27 cellular contexts compared by ENCODE assay signal in the genomic region with DNA sequence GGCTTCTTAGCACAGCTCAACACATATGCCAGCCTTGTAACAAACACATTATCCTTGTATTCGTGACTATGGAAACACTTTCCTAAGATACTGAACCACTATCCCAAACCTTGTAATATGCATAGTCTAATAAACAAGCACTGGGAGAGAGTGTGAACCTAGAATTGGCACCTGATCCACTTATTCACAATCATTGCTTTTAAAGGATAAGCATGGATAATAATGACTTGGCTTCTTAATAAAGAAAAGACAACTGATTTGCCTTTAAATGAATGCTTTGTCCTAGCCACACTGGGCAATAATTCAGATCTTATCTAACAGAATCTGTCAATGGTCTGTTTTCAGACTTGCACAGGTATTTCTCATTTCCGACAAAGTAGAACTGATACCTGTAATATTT. TPM values are rescaled to one million over a fixed set of nuclear protein-coding genes. Genes with fewer than 3 reads are reported as not detected.
DNase-seq lines count a peak whose midpoint lies in the region; ATAC-seq and TF ChIP-seq lines count a peak whose summit lies in the region.
"Had no signal": no experiment of that assay in that cellular context is flagged by ENCODE, and none has a peak within 500 bp of the region (broad histone marks: within the 10 kb centered on the region; RNA-seq: fewer than 3 reads in every experiment).

No MANE protein-coding gene starts in this region.

- H3K9me3 Mint-ChIP-seq in activated T-cell treated with anti-CD3 and anti-CD28 coated beads, Interleukin-2, amount 50 U/mL, for 72 hours: no peaks in the 10 kb centered on the region
- H3K9me3 Mint-ChIP-seq: activated CD4-positive, alpha-beta memory T cell treated with anti-CD3 and anti-CD28 coated beads for 36 hours; activated naive CD4-positive, alpha-beta T cell treated with anti-CD3 and anti-CD28 coated beads, Interleukin-2, amount 50 U/mL, for 24 hours; activated T-helper 17 cell treated with anti-CD3 and anti-CD28 coated beads, Interleukin-2, amount 50 U/mL, for 72 hours; T-cell had no signal

- H3K9me3 ChIP-seq in HUES48 (ENCODE audit: control insufficient read depth, insufficient read depth, low read length) (no peaks in the 10 kb centered on the region), lower lobe of right lung (no peaks in the 10 kb centered on the region)
- H3K9me3 ChIP-seq: stomach had no signal

- no peak overlapping the region for H3K9ac ChIP-seq in HUES48 (ENCODE audit: low read depth, low read length)

- H3K4me1 ChIP-seq in HUES48 (ENCODE audit: control insufficient read depth, insufficient read depth, low read length): peaks cover 33% of the 10 kb centered on the region
- H3K4me1 ChIP-seq in lower lobe of right lung: peaks cover 24% of the 10 kb centered on the region

- peak overlapping the region; percentile 31 for H3K27ac Mint-ChIP-seq in activated T-cell treated with anti-CD3 and anti-CD28 coated beads, Interleukin-2, amount 50 U/mL, for 72 hours
- H3K27ac Mint-ChIP-seq: activated CD4-positive, alpha-beta memory T cell treated with anti-CD3 and anti-CD28 coated beads for 36 hours; activated naive CD4-positive, alpha-beta T cell treated with anti-CD3 and anti-CD28 coated beads, Interleukin-2, amount 50 U/mL, for 24 hours; activated T-helper 17 cell treated with anti-CD3 and anti-CD28 coated beads, Interleukin-2, amount 50 U/mL, for 72 hours had no signal

- H3K27me3 ChIP-seq in HUES48 (ENCODE audit: control insufficient read depth, insufficient read depth, low read length) (no peaks in the 10 kb centered on the region), lower lobe of right lung (ENCODE audit: low read depth) (no peaks in the 10 kb centered on the region)
- H3K27me3 ChIP-seq: stomach had no signal

- H3K36me3 Mint-ChIP-seq in activated T-cell treated with anti-CD3 and anti-CD28 coated beads, Interleukin-2, amount 50 U/mL, for 72 hours (ENCODE audit: insufficient read depth in 2 of 2): peaks cover 6 to 7% of the 10 kb centered on the region in 2 donors

- no peak for DNase-seq in activated T-cell treated with anti-CD3 and anti-CD28 coated beads, Interleukin-2, amount 50 U/mL, for 72 hours
- no peak for DNase-seq in activated T-cell treated with anti-CD3 and anti-CD28 coated beads for 4 hours
- peak; percentile 29 for DNase-seq in cerebellar cortex (ENCODE audit: low spot score)
- peak; percentile 69 for DNase-seq in pons (ENCODE audit: low spot score)
- no peak for DNase-seq in lower lobe of right lung
- DNase-seq: activated CD4-positive, alpha-beta memory T cell treated with anti-CD3 and anti-CD28 coated beads for 36 hours; activated CD8-positive, alpha-beta memory T cell treated with anti-CD3 and anti-CD28 coated beads, Interleukin-2, amount 50 U/mL, for 4 hours; foreskin fibroblast; left cardiac atrium; NCI-H1694; NCI-H2171 treated with DMSO at 0.1 percent for 48 hours; stimulated activated CD4-positive, alpha-beta T cell treated with anti-CD3 and anti-CD28 coated beads, Interleukin-1b, Interleukin-23, amount 100 ng/mL, for 48 hours; stomach; T-cell; trophoblast cell had no signal

- no peaks in the 10 kb centered on the region for H3K27me3 Mint-ChIP-seq in activated T-cell treated with anti-CD3 and anti-CD28 coated beads, Interleukin-2, amount 50 U/mL, for 72 hours (ENCODE audit: low read depth)
- H3K27me3 Mint-ChIP-seq: activated CD4-positive, alpha-beta memory T cell treated with anti-CD3 and anti-CD28 coated beads for 36 hours; activated naive CD4-positive, alpha-beta T cell treated with anti-CD3 and anti-CD28 coated beads, Interleukin-2, amount 50 U/mL, for 24 hours; activated T-helper 17 cell treated with anti-CD3 and anti-CD28 coated beads, Interleukin-2, amount 50 U/mL, for 72 hours; T-cell had no signal

- H3K4me3 ChIP-seq in HUES48 (ENCODE audit: low read depth, low read length): no peak overlapping the region
- no peak overlapping the region for H3K4me3 ChIP-seq in lower lobe of right lung
- H3K4me3 ChIP-seq: coronary artery, smooth muscle cell, stomach had no signal

- H3K27ac ChIP-seq in HUES48 (ENCODE audit: low read depth, low read length) (peak overlapping the region; percentile 51), lower lobe of right lung (no peak overlapping the region)
- H3K27ac ChIP-seq: coronary artery, stomach had no signal

- peak overlapping the region in 1 of 2 donors; percentile 11 for H3K4me3 Mint-ChIP-seq in activated T-cell treated with anti-CD3 and anti-CD28 coated beads, Interleukin-2, amount 50 U/mL, for 72 hours
- H3K4me3 Mint-ChIP-seq: activated CD4-positive, alpha-beta memory T cell treated with anti-CD3 and anti-CD28 coated beads for 36 hours; activated naive CD4-positive, alpha-beta T cell treated with anti-CD3 and anti-CD28 coated beads, Interleukin-2, amount 50 U/mL, for 24 hours; activated T-helper 17 cell treated with anti-CD3 and anti-CD28 coated beads, Interleukin-2, amount 50 U/mL, for 72 hours; T-cell had no signal

- peaks cover 51% of the 10 kb centered on the region for H3K4me1 Mint-ChIP-seq in activated T-cell treated with anti-CD3 and anti-CD28 coated beads, Interleukin-2, amount 50 U/mL, for 72 hours (ENCODE audit: low read depth)

- no peak for TF ChIP-seq CTCF in lower lobe of right lung (IDR thresholded peaks at IDR 0.05)

- no peak for ATAC-seq in activated T-cell treated with anti-CD3 and anti-CD28 coated beads, Interleukin-2, amount 50 U/mL, for 72 hours (replicated peaks in 1 of 2)
- ATAC-seq in HG03039 (IDR thresholded peaks at IDR 0.05; ENCODE audit: unreplicated experiment): no peak
- ATAC-seq in lower lobe of right lung: no peak
- no peak for ATAC-seq in GM21367 (IDR thresholded peaks at IDR 0.05; ENCODE audit: unreplicated experiment)
- ATAC-seq: activated CD4-positive, CD25-positive, alpha-beta regulatory T cell treated with anti-CD3 and anti-CD28 coated beads, Interleukin-2, amount 50 U/mL, for 24 hours; left cardiac atrium; T-cell had no signal

- intact Hi-C loops in lower lobe of right lung (cut with DNase I): no loop called here

- H3K36me3 ChIP-seq in HUES48 (ENCODE audit: control insufficient read depth, insufficient read depth, low read length) (no peaks in the 10 kb centered on the region), lower lobe of right lung (peaks cover 3% of the 10 kb centered on the region)

RNA-seq across cellular contexts. Expression of gene RNU4ATAC, which starts 39.9 kb away (rescaled TPM):
- not detected for total RNA-seq in activated T-cell treated with anti-CD3 and anti-CD28 coated beads, Interleukin-2, amount 50 U/mL, for 72 hours
- total RNA-seq in lower lobe of right lung: 24.8 TPM
- total RNA-seq: activated CD4-positive, alpha-beta memory T cell treated with anti-CD3 and anti-CD28 coated beads for 36 hours; activated T-helper 17 cell treated with anti-CD3 and anti-CD28 coated beads, Interleukin-2, amount 50 U/mL, for 72 hours; H7; osteocyte; renal cortical epithelial cell; SK-MEL-5; smooth muscle cell; T-cell had no signal

Comparison
In these comparisons a context has a peak if more than half of its experiments do, and no peak if none do; other contexts are left out.
1. DNase-seq: peak in cerebellar cortex (single experiment) and pons (single experiment); none in activated T-cell treated with anti-CD3 and anti-CD28 coated beads, Interleukin-2, amount 50 U/mL, for 72 hours (0 of 2), activated T-cell treated with anti-CD3 and anti-CD28 coated beads for 4 hours (single experiment) and lower lobe of right lung (single experiment).